3 cellular contexts compared by ENCODE assay signal in the genomic region with DNA sequence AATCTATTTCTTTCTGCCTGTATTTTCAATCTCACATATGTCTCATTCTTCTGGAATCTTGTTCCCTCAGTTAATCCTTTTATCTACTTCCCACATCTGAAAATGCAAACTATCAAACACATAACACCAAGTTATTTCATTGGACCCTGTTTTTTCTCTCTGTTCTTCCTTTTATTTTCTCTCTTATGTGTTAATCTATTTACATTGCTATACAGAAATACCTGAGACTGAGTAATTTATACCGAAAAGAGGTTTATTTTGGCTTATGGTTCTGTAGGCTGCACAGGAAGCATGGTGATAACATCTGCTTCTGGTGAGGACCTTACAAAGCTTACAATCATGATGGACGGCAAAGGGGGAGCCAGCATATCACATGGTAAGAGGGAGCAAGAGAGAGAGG.
A peak's percentile ranks its signal among the peaks of the same experiment; 100 is the strongest.
TF ChIP-seq lines count a peak whose summit lies in the region.

No MANE protein-coding gene starts in this region.

TF ChIP-seq in IMR-90, 13 proteins besides CTCF, POLR2A, EP300 and RAD21:
- no peak for TF ChIP-seq MXI1 (IDR thresholded peaks at IDR 0.05; ENCODE audit: borderline replicate concordance, low read depth, low read length)

TF ChIP-seq in K562, 482 proteins besides CTCF, POLR2A, EP300 and RAD21:
- TF ChIP-seq DMBX1 (CRISPR knock-in tag; IDR thresholded peaks at IDR 0.05; ENCODE audit: borderline replicate concordance) (no peak), ZNF766 (CRISPR knock-in tag; conservative IDR thresholded peaks at IDR 0.05) (peak; percentile 49; the same call in 1 of the 2 replicates), ZNF408 (CRISPR knock-in tag; IDR thresholded peaks at IDR 0.05; ENCODE audit: low read depth) (no peak), HEY1 (CRISPR knock-in tag; IDR thresholded peaks at IDR 0.05; ENCODE audit: borderline replicate concordance) (no peak), POLR2H (tag; IDR thresholded peaks at IDR 0.05; ENCODE audit: low read depth) (no peak), ZNF551 (CRISPR knock-in tag; IDR thresholded peaks at IDR 0.05) (no peak), ZNF239 (CRISPR knock-in tag; IDR thresholded peaks at IDR 0.05) (no peak)

TF ChIP-seq in GM23338, 12 proteins besides CTCF, POLR2A, EP300 and RAD21:
- TF ChIP-seq POLR2AphosphoS5 (IDR thresholded peaks at IDR 0.05; ENCODE audit: low read depth) (no peak), CREB1 (CRISPR knock-in tag; IDR thresholded peaks at IDR 0.05; ENCODE audit: low read depth) (no peak), REST (IDR thresholded peaks at IDR 0.05; ENCODE audit: unreplicated experiment) (no peak), ZNF114 (CRISPR knock-in tag; IDR thresholded peaks at IDR 0.05) (no peak), EZH2 (IDR thresholded peaks at IDR 0.05; ENCODE audit: low read depth, unreplicated experiment) (no peak), STAT1 (IDR thresholded peaks at IDR 0.05; ENCODE audit: unreplicated experiment) (no peak), ZNF462 (CRISPR knock-in tag; IDR thresholded peaks at IDR 0.05) (no peak), EZH2phosphoT487 (IDR thresholded peaks at IDR 0.05; ENCODE audit: unreplicated experiment) (no peak)
- TF ChIP-seq, protein P1, sequence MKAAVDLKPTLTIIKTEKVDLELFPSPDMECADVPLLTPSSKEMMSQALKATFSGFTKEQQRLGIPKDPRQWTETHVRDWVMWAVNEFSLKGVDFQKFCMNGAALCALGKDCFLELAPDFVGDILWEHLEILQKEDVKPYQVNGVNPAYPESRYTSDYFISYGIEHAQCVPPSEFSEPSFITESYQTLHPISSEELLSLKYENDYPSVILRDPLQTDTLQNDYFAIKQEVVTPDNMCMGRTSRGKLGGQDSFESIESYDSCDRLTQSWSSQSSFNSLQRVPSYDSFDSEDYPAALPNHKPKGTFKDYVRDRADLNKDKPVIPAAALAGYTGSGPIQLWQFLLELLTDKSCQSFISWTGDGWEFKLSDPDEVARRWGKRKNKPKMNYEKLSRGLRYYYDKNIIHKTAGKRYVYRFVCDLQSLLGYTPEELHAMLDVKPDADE (IDR thresholded peaks at IDR 0.05) = no peak
